In genomic region chr4:1347410-1347864, GRCh38 we compare ENCODE assay signal across 1 cellular context.
A peak's percentile ranks its signal among the peaks of the same experiment; 100 is the strongest.
TF ChIP-seq lines count a peak whose summit lies in the region.

No MANE protein-coding gene starts in this region.

TF ChIP-seq in K562, 482 proteins besides CTCF, POLR2A, EP300 and RAD21 (continued from another document):
- TF ChIP-seq AFF1 (IDR thresholded peaks at IDR 0.05; ENCODE audit: low read depth in 1 of 2, partially characterized antibody in 2 of 2), result no peak
- no peak for TF ChIP-seq ZNF133 (CRISPR knock-in tag; IDR thresholded peaks at IDR 0.05)
- TF ChIP-seq HDAC1 (IDR thresholded peaks at IDR 0.05), result peak in 1 of 2 experiments; percentile 76; a peak in 2 of 4 replicates
- TF ChIP-seq BRD9 (IDR thresholded peaks at IDR 0.05; ENCODE audit: low read depth, partially characterized antibody), result no peak
- peak; percentile 9 for TF ChIP-seq MXD1 (CRISPR knock-in tag; IDR thresholded peaks at IDR 0.05; ENCODE audit: borderline replicate concordance, poor library complexity, severe bottlenecking)
- no peak for TF ChIP-seq ZBTB12 (CRISPR knock-in tag; IDR thresholded peaks at IDR 0.05)
- TF ChIP-seq SIN3B (IDR thresholded peaks at IDR 0.05; ENCODE audit: low read depth), result peak; percentile 57; the same call in 1 of the 2 replicates
- no peak for TF ChIP-seq ZFP30 (CRISPR knock-in tag; IDR thresholded peaks at IDR 0.05; ENCODE audit: borderline replicate concordance)
- TF ChIP-seq ZNF518B (CRISPR knock-in tag; IDR thresholded peaks at IDR 0.05), result no peak
- no peak for TF ChIP-seq THRAP3 (IDR thresholded peaks at IDR 0.05; ENCODE audit: borderline replicate concordance)
- TF ChIP-seq SMARCE1 (IDR thresholded peaks at IDR 0.05), result no peak
- no peak for TF ChIP-seq RBM22 (IDR thresholded peaks at IDR 0.05; ENCODE audit: low read depth, low read length, poor library complexity, severe bottlenecking)
- TF ChIP-seq ZFX (CRISPR knock-in tag; IDR thresholded peaks at IDR 0.05), result peak; percentile 79
- TF ChIP-seq IFI16 (CRISPR knock-in tag; IDR thresholded peaks at IDR 0.05), result no peak
- TF ChIP-seq ZNF384 (IDR thresholded peaks at IDR 0.05; ENCODE audit: low read depth, low read length), result no peak
- TF ChIP-seq TFAM (CRISPR knock-in tag; conservative IDR thresholded peaks at IDR 0.05), result no peak
- no peak for TF ChIP-seq ZSCAN29 (IDR thresholded peaks at IDR 0.05)
- TF ChIP-seq PTRF (tag; IDR thresholded peaks at IDR 0.05), result no peak
- no peak for TF ChIP-seq ZNF766 (CRISPR knock-in tag; conservative IDR thresholded peaks at IDR 0.05)
- no peak for TF ChIP-seq BCOR (IDR thresholded peaks at IDR 0.05)
- TF ChIP-seq L3MBTL2 (IDR thresholded peaks at IDR 0.05), result peak; percentile 90
- TF ChIP-seq SMAD2 (IDR thresholded peaks at IDR 0.05; ENCODE audit: low read depth, low read length), result no peak
- 0 out of 2 replicates have a peak, but pooled peaks have one; percentile 1 for TF ChIP-seq CEBPG (CRISPR knock-in tag; IDR thresholded peaks at IDR 0.05)
- TF ChIP-seq CEBPG (tag; conservative IDR thresholded peaks at IDR 0.05 in 1 of 2, IDR thresholded peaks at IDR 0.05 in 1 of 2), result no peak
